In the genomic region with DNA sequence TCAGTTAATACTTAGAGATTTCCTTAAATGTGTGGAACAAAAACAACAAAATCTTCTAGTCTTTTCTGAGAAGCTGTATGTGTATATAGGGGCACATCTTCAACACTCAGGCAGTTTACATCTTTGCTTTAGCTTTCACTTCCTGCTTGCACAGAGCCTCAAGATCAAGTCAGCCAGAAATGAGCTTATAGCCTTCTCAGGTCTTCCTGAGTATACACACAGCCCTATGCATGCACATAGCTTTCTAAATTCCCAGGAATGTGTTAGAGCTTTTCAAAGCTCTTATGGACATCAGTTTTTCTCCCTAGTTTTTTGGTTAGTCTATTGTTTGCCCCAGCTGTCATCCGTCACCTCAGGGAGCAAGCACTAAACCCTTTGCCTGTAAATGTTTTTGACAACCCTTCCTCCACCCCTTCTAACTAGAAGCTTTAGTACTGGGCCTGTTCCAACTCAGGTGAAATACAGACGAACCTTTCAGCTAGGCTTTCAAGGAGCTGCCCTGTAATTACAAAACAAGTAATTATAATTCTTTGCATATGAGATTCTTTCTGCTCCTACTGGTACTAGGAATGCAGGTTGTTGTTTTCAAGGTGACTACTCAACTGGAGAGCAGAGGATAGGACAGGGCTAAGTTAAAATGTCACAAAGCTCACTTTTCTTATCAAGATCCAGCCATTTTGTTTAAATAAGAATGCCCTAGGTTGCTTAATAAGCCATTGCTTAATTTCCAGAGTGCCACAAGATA, we compare ENCODE assay signal across 8 cellular contexts. TPM values are rescaled to one million over a fixed set of nuclear protein-coding genes. Genes with fewer than 3 reads are reported as not detected.
DNase-seq lines count a peak whose midpoint lies in the region; ATAC-seq and TF ChIP-seq lines count a peak whose summit lies in the region.

No MANE protein-coding gene starts in this region.

- intact Hi-C loops in gastrocnemius medialis (cut with DNase I; ENCODE audit: low total_unique reads) (no loop called here), colonic mucosa (cut with DNase I) (no loop called here)

- TF ChIP-seq CTCF in gastrocnemius medialis (IDR thresholded peaks at IDR 0.05 in 4 of 5, conservative IDR thresholded peaks at IDR 0.05 in 1 of 5) (no peak), colonic mucosa (IDR thresholded peaks at IDR 0.05) (no peak)

- no peak overlapping the region for H3K27ac ChIP-seq in gastrocnemius medialis
- no peak overlapping the region for H3K27ac ChIP-seq in colonic mucosa

- H3K9me3 ChIP-seq in gastrocnemius medialis: peaks cover 0 to 11% (median 0%) of the 10 kb centered on the region in 3 donors
- no peaks in the 10 kb centered on the region for H3K9me3 ChIP-seq in colonic mucosa

- DNase-seq in DMS53 (lab: John Stamatoyannopoulos, UW): peak; percentile 15
- DNase-seq in dermis blood vessel endothelial cell: peak; percentile 23
- DNase-seq in T-helper 9 cell: no peak
- DNase-seq in gastrocnemius medialis: no peak
- no peak for DNase-seq in NCI-H2171 (lab: John Stamatoyannopoulos, UW)
- DNase-seq in colonic mucosa: no peak

- in situ Hi-C loops in gastrocnemius medialis (cut with MboI; ENCODE audit: low sequenced_read_pairs in 4 of 4): no loop called here

- H3K4me1 ChIP-seq in gastrocnemius medialis (no peaks in the 10 kb centered on the region), colonic mucosa (no peaks in the 10 kb centered on the region)

- peak overlapping the region in 1 of 2 donors; percentile 44 for H3K9ac ChIP-seq in colonic mucosa (ENCODE audit: low read depth in 2 of 2, low read length in 2 of 2)

- TF ChIP-seq POLR2A in gastrocnemius medialis (IDR thresholded peaks at IDR 0.05): no peak

- H3K4me3 ChIP-seq in gastrocnemius medialis: no peak overlapping the region
- H3K4me3 ChIP-seq in colonic mucosa: no peak overlapping the region

- H3K36me3 ChIP-seq in gastrocnemius medialis (no peaks in the 10 kb centered on the region), colonic mucosa (no peaks in the 10 kb centered on the region)

- ATAC-seq in GM19324 (IDR thresholded peaks at IDR 0.05; ENCODE audit: low FRiP score, unreplicated experiment) (peak; percentile 83), HG03196 (IDR thresholded peaks at IDR 0.05; ENCODE audit: unreplicated experiment) (peak; percentile 89), gastrocnemius medialis (no peak)

- peaks cover 0 to 3% (median 0%) of the 10 kb centered on the region in 3 donors for H3K27me3 ChIP-seq in gastrocnemius medialis
- no peaks in the 10 kb centered on the region for H3K27me3 ChIP-seq in colonic mucosa

RNA-seq across cellular contexts. Expression of a gene that starts 22.6 kb away (rescaled TPM):
- 76.1 and 109 TPM in 2 replicates for total RNA-seq in dermis blood vessel endothelial cell
- 10 to 100 TPM; 36.6 to 63.4 (median 40.4) TPM for total RNA-seq in gastrocnemius medialis
- total RNA-seq in colonic mucosa: 10 to 100 TPM; 23.2 to 28.7 TPM

Comparison
In these comparisons a context has a peak if more than half of its experiments do, and no peak if none do; other contexts are left out.
1. DNase-seq: peak in DMS53 (single experiment) and dermis blood vessel endothelial cell (single experiment); none in T-helper 9 cell (single experiment), gastrocnemius medialis (0 of 2), NCI-H2171 (single experiment) and colonic mucosa (single experiment).
2. ATAC-seq: peak in GM19324 (single experiment) and HG03196 (single experiment); none in gastrocnemius medialis (0 of 2).